8 cellular contexts compared by ENCODE assay signal in the genomic region with DNA sequence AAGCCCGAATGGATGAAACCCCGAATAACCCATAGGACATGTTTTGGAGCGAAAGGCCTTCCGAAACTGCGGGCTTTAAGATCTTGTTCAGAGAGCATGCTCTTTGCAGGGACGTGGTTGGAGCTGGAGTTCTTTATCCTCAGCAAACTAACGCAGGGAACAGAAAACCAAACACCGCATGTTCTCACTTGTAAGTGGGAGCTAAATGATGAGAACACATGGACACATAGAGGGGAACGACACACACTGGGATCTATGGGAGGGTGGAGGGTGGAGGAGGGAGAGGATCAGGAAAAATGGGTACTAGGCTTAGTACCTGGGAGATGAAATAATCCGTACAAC.
DNase-seq lines count a peak whose midpoint lies in the region; ATAC-seq lines count a peak whose summit lies in the region.

No MANE protein-coding gene starts in this region.

- H3K4me1 ChIP-seq in CD8-positive, alpha-beta memory T cell (ENCODE audit: insufficient read depth, low read length): peaks cover 11% of the 10 kb centered on the region
- H3K4me1 ChIP-seq in iPS DF 6.9 (ENCODE audit: control insufficient read depth, insufficient read depth, low read length): peaks cover 2% of the 10 kb centered on the region

- WGBS in iPS DF 6.9 (ENCODE audit: insufficient coverage, insufficient read length): no CpG with 5 or more reads among the region's 10 CpGs

- CTCF ChIA-PET in CD8-positive, alpha-beta memory T cell (lab: Charles Lee): no interaction called here

- H3K27me3 Mint-ChIP-seq in CD8-positive, alpha-beta memory T cell: peaks cover 4 to 9% of the 10 kb centered on the region in 2 donors
- no peaks in the 10 kb centered on the region for H3K27me3 Mint-ChIP-seq in activated naive CD8-positive, alpha-beta T cell

- ATAC-seq in HG02973 (IDR thresholded peaks at IDR 0.05; ENCODE audit: unreplicated experiment): peak; percentile 5
- ATAC-seq in HG02970 (IDR thresholded peaks at IDR 0.05; ENCODE audit: low FRiP score, unreplicated experiment): no peak

- no peaks in the 10 kb centered on the region for H3K9me3 ChIP-seq in CD8-positive, alpha-beta memory T cell (ENCODE audit: low read length)
- no peaks in the 10 kb centered on the region for H3K9me3 ChIP-seq in iPS DF 6.9 (ENCODE audit: control insufficient read depth, insufficient read depth, low read length)

- H3K4me3 ChIP-seq in CD8-positive, alpha-beta memory T cell (ENCODE audit: low read length): peak overlapping the region; percentile 70
- H3K4me3 ChIP-seq in iPS DF 6.9 (ENCODE audit: low read length): peak overlapping the region; percentile 48; the same call in 1 of the 2 replicates
- H3K4me3 ChIP-seq in skin epidermis: peak overlapping the region; percentile 46 to 80 (median 68)

- H3K27me3 ChIP-seq in CD8-positive, alpha-beta memory T cell (ENCODE audit: insufficient read depth, low read length, poor library complexity, severe bottlenecking): no peaks in the 10 kb centered on the region
- H3K27me3 ChIP-seq in iPS DF 6.9 (ENCODE audit: control insufficient read depth, insufficient read depth, low read length): no peaks in the 10 kb centered on the region

- no peaks in the 10 kb centered on the region for H3K36me3 ChIP-seq in CD8-positive, alpha-beta memory T cell (ENCODE audit: insufficient read depth, low read length)
- H3K36me3 ChIP-seq in iPS DF 6.9 (ENCODE audit: control insufficient read depth, insufficient read depth, low read length): no peaks in the 10 kb centered on the region

- peaks cover 0 to 3% (median 0%) of the 10 kb centered on the region in 3 donors for H3K36me3 Mint-ChIP-seq in CD8-positive, alpha-beta memory T cell
- H3K36me3 Mint-ChIP-seq in activated naive CD8-positive, alpha-beta T cell: peaks cover 2% of the 10 kb centered on the region

- POLR2A ChIA-PET in CD8-positive, alpha-beta memory T cell (lab: Charles Lee): no interaction called here

- H3K27ac Mint-ChIP-seq in CD8-positive, alpha-beta memory T cell: peak overlapping the region; percentile 78 to 98 (median 95)
- H3K27ac Mint-ChIP-seq in activated naive CD8-positive, alpha-beta T cell: peak overlapping the region; percentile 96

- peaks cover 0 to 6% (median 3%) of the 10 kb centered on the region in 5 donors for H3K9me3 Mint-ChIP-seq in CD8-positive, alpha-beta memory T cell
- peaks cover 6% of the 10 kb centered on the region for H3K9me3 Mint-ChIP-seq in activated naive CD8-positive, alpha-beta T cell (ENCODE audit: low read depth)

- H3K4me3 Mint-ChIP-seq in CD8-positive, alpha-beta memory T cell: peak overlapping the region; percentile 82 to 96 (median 88)
- peak overlapping the region; percentile 88 for H3K4me3 Mint-ChIP-seq in activated naive CD8-positive, alpha-beta T cell

- peak overlapping the region; percentile 55 for H3K27ac ChIP-seq in CD8-positive, alpha-beta memory T cell (ENCODE audit: low read depth, low read length)
- H3K27ac ChIP-seq in iPS DF 6.9 (ENCODE audit: low read length) (no peak overlapping the region), skin epidermis (peak overlapping the region; percentile 14 to 93 (median 84))

- DNase-seq in CD8-positive, alpha-beta memory T cell: no peak
- DNase-seq in iPS DF 6.9 (ENCODE audit: low read depth, low spot score) (no peak), NCI-H2107 treated with DMSO at 0.1 percent for 48 hours (lab: John Stamatoyannopoulos, UW; ENCODE audit: unreplicated experiment) (no peak), NCI-H1048 (lab: John Stamatoyannopoulos, UW) (no peak)

- peaks cover 41 to 47% (median 42%) of the 10 kb centered on the region in 3 donors for H3K4me1 Mint-ChIP-seq in CD8-positive, alpha-beta memory T cell
- peaks cover 49% of the 10 kb centered on the region for H3K4me1 Mint-ChIP-seq in activated naive CD8-positive, alpha-beta T cell (ENCODE audit: low read depth)
